In the genomic region with DNA sequence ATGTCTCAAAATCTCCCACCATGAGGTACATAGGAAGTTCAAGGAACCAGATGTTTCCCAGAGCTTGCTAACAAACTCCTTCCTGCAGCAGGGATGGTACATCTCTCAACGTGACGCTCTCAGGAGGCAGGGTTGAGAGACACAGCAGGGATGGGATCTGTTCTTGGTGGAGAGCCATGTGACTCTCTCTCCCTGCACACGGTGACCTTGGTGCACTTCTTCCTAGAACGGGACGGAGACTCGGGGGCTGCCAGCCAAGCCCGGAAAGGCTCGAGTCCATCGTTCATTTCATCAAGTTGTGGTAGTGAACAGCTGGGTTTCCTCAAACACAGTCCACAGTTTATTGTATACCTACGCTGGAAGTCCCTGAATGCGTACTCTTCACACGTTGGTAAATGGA, we compare ENCODE assay signal across 22 cellular contexts.
A peak's percentile ranks its signal among the peaks of the same experiment; 100 is the strongest.
DNase-seq lines count a peak whose midpoint lies in the region; ATAC-seq and TF ChIP-seq lines count a peak whose summit lies in the region.
"Had no signal": no experiment of that assay in that cellular context is flagged by ENCODE, and none has a peak within 500 bp of the region (broad histone marks: within the 10 kb centered on the region; RNA-seq: fewer than 3 reads in every experiment).

No MANE protein-coding gene starts in this region.

- no peak overlapping the region for H3K9ac ChIP-seq in mesenchymal stem cell (ENCODE audit: low read length)

- no peak overlapping the region for H3K4me2 ChIP-seq in mesenchymal stem cell (ENCODE audit: low read length, poor library complexity, severe bottlenecking)

- WGBS in heart left ventricle, 4 donors = 15 to 30% (median 21%) methylated on average over 12 of the region's 12 CpGs
- WGBS in mesenchymal stem cell = 73% methylated on average over 10 of the region's 12 CpGs

- H3K4ac ChIP-seq in mesenchymal stem cell (ENCODE audit: low read depth in 1 of 2, low read length in 2 of 2) = no peak overlapping the region

- no peak overlapping the region for H4K91ac ChIP-seq in mesenchymal stem cell (ENCODE audit: low read length)

- no peak overlapping the region for H3K18ac ChIP-seq in mesenchymal stem cell (ENCODE audit: low read depth in 1 of 2, low read length in 2 of 2)

- intact Hi-C loops in heart left ventricle (cut with DNase I) = no loop called here
- intact Hi-C loops in cardiac septum (cut with DNase I) = no loop called here

- no peak overlapping the region for H2BK120ac ChIP-seq in mesenchymal stem cell (ENCODE audit: low read depth, low read length)

- H3K9me3 ChIP-seq in heart left ventricle = no peaks in the 10 kb centered on the region
- no peaks in the 10 kb centered on the region for H3K9me3 ChIP-seq in mesenchymal stem cell (ENCODE audit: control insufficient read depth, low read length)
- H3K9me3 ChIP-seq: BE2C, gastroesophageal sphincter, spleen, tibial artery had no signal

- H2AFZ ChIP-seq in mesenchymal stem cell (ENCODE audit: low read depth, low read length) = no peak overlapping the region

- H3K23ac ChIP-seq in mesenchymal stem cell (ENCODE audit: low read length in 2 of 2) = no peak overlapping the region

- no peaks in the 10 kb centered on the region for H3K79me1 ChIP-seq in mesenchymal stem cell (replicated peaks; ENCODE audit: low read length, poor library complexity, severe bottlenecking)

- H2BK15ac ChIP-seq in mesenchymal stem cell (ENCODE audit: low read depth, poor library complexity, severe bottlenecking) = no peak overlapping the region

- H3K27ac ChIP-seq in heart left ventricle (no peak overlapping the region), mesenchymal stem cell (ENCODE audit: low read length, poor library complexity, severe bottlenecking) (no peak overlapping the region)
- H3K27ac ChIP-seq: epithelial cell of prostate, gastroesophageal sphincter, spleen, tibial artery had no signal

- H3K27me3 ChIP-seq in heart left ventricle = peaks cover 0 to 7% (median 0%) of the 10 kb centered on the region in 9 donors
- peaks cover 0 to 4% of the 10 kb centered on the region in 2 experiments for H3K27me3 ChIP-seq in mesenchymal stem cell (ENCODE audit: control insufficient read depth in 1 of 2, insufficient read depth in 1 of 2, low read length in 2 of 2)

- ATAC-seq in heart left ventricle = peak in 1 of 4 donors; percentile 34
- ATAC-seq in GM19328 (IDR thresholded peaks at IDR 0.05; ENCODE audit: unreplicated experiment) = no peak
- ATAC-seq in HG03521 (IDR thresholded peaks at IDR 0.05; ENCODE audit: unreplicated experiment) = no peak
- ATAC-seq: activated CD4-positive, CD25-positive, alpha-beta regulatory T cell treated with anti-CD3 and anti-CD28 coated beads, Interleukin-2, amount 50 U/mL, for 24 hours; gastroesophageal sphincter; stimulated activated naive CD8-positive, alpha-beta T cell treated with anti-CD3 and anti-CD28 coated beads, Interleukin-15, Interleukin-2, amounts not matched to agents 100 U/mL and 50 U/mL, for 24 hours had no signal

- H2AK5ac ChIP-seq in mesenchymal stem cell (ENCODE audit: low read length, severe bottlenecking) = no peak overlapping the region

- H2BK12ac ChIP-seq in mesenchymal stem cell (ENCODE audit: low read length in 2 of 2) = no peak overlapping the region

- H3K36me3 ChIP-seq in heart left ventricle (no peaks in the 10 kb centered on the region), mesenchymal stem cell (ENCODE audit: control insufficient read depth in 1 of 2, insufficient read depth in 2 of 2, low read depth in 1 of 2, low read length in 2 of 2) (no peaks in the 10 kb centered on the region)
- H3K36me3 ChIP-seq: BE2C, gastroesophageal sphincter, spleen, tibial artery had no signal

- H3K4me1 ChIP-seq in heart left ventricle (peaks cover 0 to 7% (median 0%) of the 10 kb centered on the region in 12 donors), mesenchymal stem cell (ENCODE audit: control insufficient read depth, insufficient read depth, low read depth, low read length) (peaks cover 2% of the 10 kb centered on the region)
- H3K4me1 ChIP-seq: BE2C, tibial artery had no signal

- TF ChIP-seq POLR2A in heart left ventricle (IDR thresholded peaks at IDR 0.05) = no peak

- peak in 4 of 5 donors; percentile 47 to 71 (median 55) for DNase-seq in heart left ventricle
- DNase-seq in cardiac septum (ENCODE audit: low spot score) = no peak
- peak; percentile 94 for DNase-seq in fibroblast of pulmonary artery (ENCODE audit: low read depth)
- peak; percentile 51 for DNase-seq in mesenchymal stem cell
- DNase-seq in anterior cingulate cortex (lab: John Stamatoyannopoulos, UW) = no peak
- no peak for DNase-seq in NCI-H526 (lab: John Stamatoyannopoulos, UW)
- DNase-seq: activated CD4-positive, alpha-beta memory T cell treated with anti-CD3 and anti-CD28 coated beads, Interleukin-2, amount 10 ng/mL, durations not matched to agents 7 days and 5 days; activated effector memory CD4-positive, alpha-beta T cell treated with anti-CD3 and anti-CD28 coated beads, Interleukin-2, amount 50 U/mL, for 16 hours; BE2C; COR-L47; DND-41; NCI-H187; spleen; stimulated activated CD4-positive, alpha-beta T cell treated with anti-CD3 and anti-CD28 coated beads, Interleukin-4, amount 100 ng/mL, for 24 hours; stimulated activated naive CD8-positive, alpha-beta T cell treated with anti-CD3 and anti-CD28 coated beads, Interleukin-15, Interleukin-2, amounts not matched to agents 100 U/mL and 50 U/mL, for 24 hours; T1000; tibial artery had no signal

- no peak overlapping the region for H2BK5ac ChIP-seq in mesenchymal stem cell (ENCODE audit: low read depth, low read length, poor library complexity, severe bottlenecking)

- TF ChIP-seq CTCF in heart left ventricle (IDR thresholded peaks at IDR 0.05) (no peak), fibroblast of pulmonary artery (IDR thresholded peaks at IDR 0.05; ENCODE audit: low read length, missing control alignments) (no peak)

- H4K8ac ChIP-seq in mesenchymal stem cell (ENCODE audit: low read length) = no peak overlapping the region

- H3K4me3 ChIP-seq in heart left ventricle (no peak overlapping the region), fibroblast of pulmonary artery (replicated peaks; ENCODE audit: low read depth, low read length) (no peak overlapping the region), mesenchymal stem cell (ENCODE audit: insufficient read depth in 1 of 2, low read depth in 1 of 2, low read length in 2 of 2) (peak overlapping the region in 1 of 2 experiments; percentile 33)
- H3K4me3 ChIP-seq: gastroesophageal sphincter, spleen, tibial artery had no signal

- H3K14ac ChIP-seq in mesenchymal stem cell (ENCODE audit: low read length in 2 of 2) = no peak overlapping the region

Comparison
In these comparisons a context has a peak if more than half of its experiments do, and no peak if none do; other contexts are left out.
1. DNase-seq: peak in heart left ventricle (4 of 5), fibroblast of pulmonary artery (single experiment) and mesenchymal stem cell (single experiment); none in cardiac septum (single experiment), anterior cingulate cortex (0 of 58) and NCI-H526 (0 of 2).